Comparison of ENCODE assay signal across 7 cellular contexts in the genomic region with DNA sequence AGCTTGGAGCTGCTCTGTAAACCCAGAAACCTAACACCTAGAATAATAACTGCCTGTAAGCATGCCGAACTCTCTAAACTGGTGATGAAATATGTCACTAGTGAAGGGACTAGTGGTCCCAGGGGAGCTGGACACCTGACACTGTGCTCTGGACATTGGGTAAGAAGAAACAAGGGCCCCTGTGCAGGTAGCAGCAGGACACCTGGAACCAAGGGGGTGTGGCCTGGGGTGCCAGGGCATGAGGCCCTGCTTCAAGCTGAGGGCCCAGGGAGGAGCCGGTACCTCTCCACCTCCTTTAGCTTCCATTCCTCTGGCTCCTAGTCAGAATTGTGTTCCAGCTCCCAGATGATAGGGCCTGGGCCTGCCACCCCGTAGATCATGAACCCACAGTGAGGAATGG.
"Had no signal": no experiment of that assay in that cellular context is flagged by ENCODE, and none has a peak within 500 bp of the region (broad histone marks: within the 10 kb centered on the region; RNA-seq: fewer than 3 reads in every experiment).

No MANE protein-coding gene starts in this region.

- DNase-seq: H7, HFFc6 had no signal

- H3K4me3 ChIP-seq: GM23338, HAP-1 had no signal

- H3K36me3 ChIP-seq: HAP-1 had no signal

- H3K27ac ChIP-seq: HL-60 had no signal

- H3K9me3 ChIP-seq: HAP-1 had no signal

- H3K4me1 ChIP-seq: HAP-1 had no signal

- ATAC-seq: GM23338, HCT116, HepG2 had no signal
